In the genomic region with DNA sequence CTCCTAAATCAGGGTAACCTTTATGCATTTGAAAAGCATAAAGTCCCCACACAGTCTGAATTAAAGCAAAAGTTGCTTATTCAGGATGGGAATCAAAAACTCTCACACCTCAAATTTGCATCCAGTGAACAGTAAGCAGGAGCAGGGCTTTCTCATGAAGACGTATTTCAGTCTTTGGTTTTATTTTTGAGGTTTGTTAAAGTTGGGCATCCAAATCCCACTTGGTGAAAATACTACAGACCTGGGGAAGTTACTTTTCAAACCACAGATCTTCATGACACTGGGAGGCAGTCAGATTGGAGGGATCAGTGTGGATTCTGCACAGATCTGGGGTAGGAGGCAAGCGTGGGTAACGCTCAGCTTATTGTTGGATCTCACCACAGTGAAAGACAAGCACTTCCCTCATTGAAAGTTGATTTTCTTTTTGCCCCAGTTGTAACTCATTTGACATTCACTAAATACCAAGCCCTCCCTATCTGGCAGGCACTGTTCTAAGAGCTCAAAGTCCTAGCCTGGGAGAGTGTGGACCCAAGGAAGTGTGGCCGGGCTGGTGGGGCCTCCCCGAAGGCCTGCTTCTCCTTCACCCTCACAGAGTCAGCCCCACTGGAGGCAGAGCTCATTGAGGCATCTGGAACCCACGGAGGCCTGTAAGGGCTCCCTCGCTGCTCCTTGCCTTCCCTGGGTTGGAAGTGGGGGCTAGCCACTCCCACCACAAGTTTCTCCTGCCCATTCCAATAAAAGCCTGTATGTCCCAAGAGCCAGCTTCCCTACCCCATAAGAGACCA, we compare ENCODE assay signal across 8 cellular contexts. TPM values are rescaled to one million over a fixed set of nuclear protein-coding genes. Genes with fewer than 3 reads are reported as not detected.
DNase-seq lines count a peak whose midpoint lies in the region; ATAC-seq, FAIRE-seq and TF ChIP-seq lines count a peak whose summit lies in the region.

No MANE protein-coding gene starts in this region.

- DNase-seq in activated naive CD8-positive, alpha-beta T cell treated with anti-CD3 and anti-CD28 coated beads, Interleukin-2, amount 50 U/mL, for 24 hours: no peak
- DNase-seq in keratinocyte (ENCODE audit: low read depth, low spot score) (no peak), ecto neural progenitor cell (ENCODE audit: low spot score) (no peak), NCI-H82 (lab: John Stamatoyannopoulos, UW) (no peak)

- H3K27me3 ChIP-seq in HUES64 (ENCODE audit: insufficient read depth, low read length) (no peaks in the 10 kb centered on the region), keratinocyte (ENCODE audit: control insufficient read depth, extremely low read depth, insufficient read depth, low read length) (no peaks in the 10 kb centered on the region), stomach smooth muscle (ENCODE audit: control insufficient read depth in 1 of 2, insufficient read depth in 2 of 2, low read length in 2 of 2) (no peaks in the 10 kb centered on the region)

- H3K9me3 ChIP-seq in HUES64 (ENCODE audit: insufficient read depth, low read depth, low read length) (no peaks in the 10 kb centered on the region), keratinocyte (ENCODE audit: control insufficient read depth, low read depth, low read length) (no peaks in the 10 kb centered on the region), stomach smooth muscle (ENCODE audit: control insufficient read depth in 2 of 2, low read length in 2 of 2) (no peaks in the 10 kb centered on the region)

- H3K4me3 ChIP-seq in HUES64 (ENCODE audit: low read length): peak overlapping the region; percentile 38
- H3K4me3 ChIP-seq in keratinocyte (ENCODE audit: control insufficient read depth in 2 of 3, extremely low read depth in 1 of 3, insufficient read depth in 2 of 3, low read depth in 1 of 3, low read length in 3 of 3): peak overlapping the region in 2 of 3 experiments; percentile 9 to 35
- H3K4me3 ChIP-seq in stomach smooth muscle (ENCODE audit: low read length in 2 of 2): peak overlapping the region; percentile 55 to 78

- H3K27me3 Mint-ChIP-seq in activated naive CD8-positive, alpha-beta T cell treated with anti-CD3 and anti-CD28 coated beads, Interleukin-2, amount 50 U/mL, for 24 hours: no peaks in the 10 kb centered on the region

- peak overlapping the region; percentile 75 for H3K4me2 ChIP-seq in keratinocyte (ENCODE audit: control insufficient read depth, extremely low read depth, insufficient read depth, low read depth, low read length)

- H3K36me3 Mint-ChIP-seq in activated naive CD8-positive, alpha-beta T cell treated with anti-CD3 and anti-CD28 coated beads, Interleukin-2, amount 50 U/mL, for 24 hours (ENCODE audit: low read depth): peaks cover 53% of the 10 kb centered on the region

- TF ChIP-seq CTCF in keratinocyte (optimal IDR thresholded peaks at IDR 0.05 in 1 of 3, IDR thresholded peaks at IDR 0.05 in 1 of 3, conservative IDR thresholded peaks at IDR 0.05 in 1 of 3; ENCODE audit: extremely low read depth in 1 of 3, insufficient read depth in 2 of 3, low read length in 3 of 3): no peak

- peak; percentile 3 for ATAC-seq in activated naive CD8-positive, alpha-beta T cell treated with anti-CD3 and anti-CD28 coated beads, Interleukin-2, amount 50 U/mL, for 24 hours
- ATAC-seq in GM21576 (IDR thresholded peaks at IDR 0.05; ENCODE audit: unreplicated experiment) (no peak), GM18909 (IDR thresholded peaks at IDR 0.05; ENCODE audit: poor library complexity, unreplicated experiment) (no peak)

- no peaks in the 10 kb centered on the region for H4K20me1 ChIP-seq in keratinocyte (ENCODE audit: control insufficient read depth, extremely low read depth, insufficient read depth, low read length)

- H3K9me3 Mint-ChIP-seq in activated naive CD8-positive, alpha-beta T cell treated with anti-CD3 and anti-CD28 coated beads, Interleukin-2, amount 50 U/mL, for 24 hours: no peaks in the 10 kb centered on the region

- H3K9ac ChIP-seq in HUES64 (ENCODE audit: low read depth, low read length) (peak overlapping the region; percentile 48), keratinocyte (ENCODE audit: control insufficient read depth, extremely low read depth, insufficient read depth, low read length) (peak overlapping the region; percentile 78), stomach smooth muscle (ENCODE audit: low read length in 2 of 2) (peak overlapping the region; percentile 70 to 80)

- H3K36me3 ChIP-seq in HUES64 (ENCODE audit: insufficient read depth, low read length) (peaks cover 18% of the 10 kb centered on the region), keratinocyte (ENCODE audit: control insufficient read depth in 2 of 2, extremely low read depth in 1 of 2, insufficient read depth in 2 of 2, low read length in 2 of 2) (peaks cover 2 to 13% of the 10 kb centered on the region in 2 experiments), stomach smooth muscle (ENCODE audit: control insufficient read depth in 2 of 2, insufficient read depth in 2 of 2, low read length in 2 of 2) (peaks cover 0 to 2% of the 10 kb centered on the region in 2 donors)

- dilution Hi-C loops in keratinocyte (cut with MboI; ENCODE audit: extremely low pct_ligation_motif_present, low sequenced_read_pairs): no loop called here

- peak overlapping the region; percentile 98 for H3K27ac Mint-ChIP-seq in activated naive CD8-positive, alpha-beta T cell treated with anti-CD3 and anti-CD28 coated beads, Interleukin-2, amount 50 U/mL, for 24 hours

- H3K79me2 ChIP-seq in keratinocyte (ENCODE audit: control insufficient read depth, insufficient read depth, low read length): no peaks in the 10 kb centered on the region

- peaks cover 3% of the 10 kb centered on the region for H3K9me1 ChIP-seq in keratinocyte (ENCODE audit: control insufficient read depth, extremely low read depth, insufficient read depth, low read length)

- no peak overlapping the region for H2AFZ ChIP-seq in keratinocyte (ENCODE audit: control insufficient read depth, low read length)

- H3K4me1 ChIP-seq in HUES64 (ENCODE audit: insufficient read depth, low read length) (peaks cover 20% of the 10 kb centered on the region), keratinocyte (ENCODE audit: control insufficient read depth, extremely low read depth, insufficient read depth, low read length) (peaks cover 33% of the 10 kb centered on the region), stomach smooth muscle (ENCODE audit: control insufficient read depth, insufficient read depth, low read length) (peaks cover 20% of the 10 kb centered on the region)

- peaks cover 91% of the 10 kb centered on the region for H3K4me1 Mint-ChIP-seq in activated naive CD8-positive, alpha-beta T cell treated with anti-CD3 and anti-CD28 coated beads, Interleukin-2, amount 50 U/mL, for 24 hours

- H3K4me3 Mint-ChIP-seq in activated naive CD8-positive, alpha-beta T cell treated with anti-CD3 and anti-CD28 coated beads, Interleukin-2, amount 50 U/mL, for 24 hours: peak overlapping the region; percentile 88

- FAIRE-seq in keratinocyte (lab: Jason Lieb, UNC): no peak

- H3K27ac ChIP-seq in HUES64 (ENCODE audit: low read depth, low read length) (peak overlapping the region; percentile 57), keratinocyte (ENCODE audit: control insufficient read depth, insufficient read depth, low read length) (peak overlapping the region; percentile 92), stomach smooth muscle (ENCODE audit: low read length) (peak overlapping the region; percentile 91)

- 67% methylated on average over 5 of the region's 7 CpGs for WGBS in HUES64

RNA-seq across cellular contexts. Expression of gene ISG20, which starts 0.8 kb away (rescaled TPM):
- polyA plus RNA-seq in HUES64 (2013, experiment 1 of 2): 1.2 TPM
- polyA plus RNA-seq in HUES64 (2013, experiment 2 of 2): 2.4 TPM
- 8.5 to 10.6 TPM (median 8.9 TPM) in 3 replicates for polyA plus RNA-seq in keratinocyte
- polyA plus RNA-seq in keratinocyte (2011; ENCODE audit: low read depth): 34.8 TPM
- polyA plus RNA-seq in keratinocyte (2011; cell fraction: cytosol; rRNA removed): 2.9 and 7.9 TPM in 2 replicates
- 4.1 and 4.9 TPM in 2 replicates for polyA plus RNA-seq in keratinocyte (2011; cell fraction: nucleus; rRNA removed)
- polyA plus RNA-seq in keratinocyte (2012; ENCODE audit: low replicate concordance): 20.8 and 27.8 TPM in 2 replicates
- polyA minus RNA-seq in keratinocyte: 4.0 to 14.3 TPM (median 4.4 TPM) in 3 replicates
- 10.0 TPM for polyA minus RNA-seq in keratinocyte (2011; cell fraction: cytosol; rRNA and poly(A)+ RNA removed)
- polyA minus RNA-seq in keratinocyte (2011; cell fraction: nucleus; rRNA and poly(A)+ RNA removed): 4.4 and 7.2 TPM in 2 replicates

RNA-seq across cellular contexts. Expression of gene AEN, which starts 16.9 kb away (rescaled TPM):
- 79.1 TPM for polyA plus RNA-seq in HUES64 (2013, experiment 1 of 2)
- polyA plus RNA-seq in HUES64 (2013, experiment 2 of 2): 69.9 TPM
- 27.5 to 28.2 TPM (median 27.7 TPM) in 3 replicates for polyA plus RNA-seq in keratinocyte
- polyA plus RNA-seq in keratinocyte (2011; ENCODE audit: low read depth): 16.4 TPM
- polyA plus RNA-seq in keratinocyte (2011; cell fraction: cytosol; rRNA removed): 18.2 and 20.9 TPM in 2 replicates
- polyA plus RNA-seq in keratinocyte (2011; cell fraction: nucleus; rRNA removed): 34.6 and 35.1 TPM in 2 replicates
- 21.1 and 27.8 TPM in 2 replicates for polyA plus RNA-seq in keratinocyte (2012; ENCODE audit: low replicate concordance)
- polyA minus RNA-seq in keratinocyte: 32.1 to 64.2 TPM (median 35.7 TPM) in 3 replicates
- 51.6 TPM for polyA minus RNA-seq in keratinocyte (2011; cell fraction: cytosol; rRNA and poly(A)+ RNA removed)
- 28.2 and 30.8 TPM in 2 replicates for polyA minus RNA-seq in keratinocyte (2011; cell fraction: nucleus; rRNA and poly(A)+ RNA removed)
